In genomic region chr7:6475433-6476186, GRCh38 we compare ENCODE assay signal across 1 cellular context.
TF ChIP-seq lines count a peak whose summit lies in the region.

No MANE protein-coding gene starts in this region.

TF ChIP-seq in IMR-90, 13 proteins besides CTCF, POLR2A, EP300 and RAD21:
- TF ChIP-seq CHD1 (IDR thresholded peaks at IDR 0.05; ENCODE audit: low read depth, low read length) (no peak), SMC3 (IDR thresholded peaks at IDR 0.05; ENCODE audit: low read depth, low read length) (no peak), MAZ (IDR thresholded peaks at IDR 0.05; ENCODE audit: borderline replicate concordance, low read depth, low read length) (no peak), RCOR1 (IDR thresholded peaks at IDR 0.05; ENCODE audit: insufficient replicate concordance, low read length) (no peak), MXI1 (IDR thresholded peaks at IDR 0.05; ENCODE audit: borderline replicate concordance, low read depth, low read length) (no peak), USF2 (IDR thresholded peaks at IDR 0.05; ENCODE audit: low read depth, low read length) (no peak), NFE2L2 (IDR thresholded peaks at IDR 0.05; ENCODE audit: low read depth, low read length) (no peak), RFX5 (IDR thresholded peaks at IDR 0.05; ENCODE audit: low read depth, low read length) (no peak), MAFK (IDR thresholded peaks at IDR 0.05; ENCODE audit: low read depth, low read length) (no peak), ELK1 (IDR thresholded peaks at IDR 0.05; ENCODE audit: borderline replicate concordance, low read depth, low read length) (no peak), FOS (IDR thresholded peaks at IDR 0.05; ENCODE audit: low read depth, low read length) (no peak), CEBPB (IDR thresholded peaks at IDR 0.05; ENCODE audit: low read depth, low read length) (no peak), BHLHE40 (IDR thresholded peaks at IDR 0.05; ENCODE audit: low read depth, low read length) (no peak)
